Comparison of ENCODE assay signal across 28 cellular contexts in genomic region chr6:41714556-41715273, GRCh38. TPM values are rescaled to one million over a fixed set of nuclear protein-coding genes. Genes with fewer than 3 reads are reported as not detected.
DNase-seq lines count a peak whose midpoint lies in the region; ATAC-seq, FAIRE-seq and TF ChIP-seq lines count a peak whose summit lies in the region.
"Had no signal": no experiment of that assay in that cellular context is flagged by ENCODE, and none has a peak within 500 bp of the region (broad histone marks: within the 10 kb centered on the region; RNA-seq: fewer than 3 reads in every experiment).

No MANE protein-coding gene starts in this region.

- TF ChIP-seq CTCF in heart left ventricle (IDR thresholded peaks at IDR 0.05) (no peak), HepG2 (CRISPR knock-in tag; IDR thresholded peaks at IDR 0.05) (no peak), tibial artery (IDR thresholded peaks at IDR 0.05) (no peak)

- no peak for FAIRE-seq in HepG2 (lab: Jason Lieb, UNC)

- peak in 2 of 5 donors; percentile 66 to 70 for DNase-seq in heart left ventricle
- DNase-seq in cardiac septum (ENCODE audit: low spot score) = no peak
- DNase-seq in T-helper 17 cell = no peak
- DNase-seq in HepG2 (ENCODE audit: low spot score) = no peak
- DNase-seq in tibial artery = no peak
- DNase-seq in DMS53 treated with DMSO at 0.1 percent for 48 hours (lab: John Stamatoyannopoulos, UW; ENCODE audit: unreplicated experiment) = no peak
- DNase-seq in GM19240 (ENCODE audit: insufficient read length, low spot score) = no peak
- DNase-seq in activated T-cell treated with anti-CD3 and anti-CD28 coated beads, Interleukin-2, amount 50 U/mL, for 1 hour = no peak
- DNase-seq: activated CD4-positive, alpha-beta memory T cell treated with anti-CD3 and anti-CD28 coated beads, Interleukin-2, amount 10 ng/mL, durations not matched to agents 7 days and 5 days; activated naive CD4-positive, alpha-beta T cell treated with Interleukin-2 at 50 U/mL for 16 hours; activated T-cell treated with anti-CD3 and anti-CD28 coated beads, Interleukin-2, amount 50 U/mL, for 24 hours; amygdala; BE2C; effector CD8-positive, alpha-beta T cell; foreskin melanocyte; kidney glomerular epithelial cell; midbrain; NCI-H1417; NCI-H2171 had no signal

- H3K4me3 ChIP-seq in heart left ventricle (no peak overlapping the region), HepG2 (replicated peaks in 1 of 3; ENCODE audit: insufficient read depth in 1 of 3, low read depth in 2 of 3, low read length in 3 of 3) (no peak overlapping the region), tibial artery (no peak overlapping the region)
- H3K4me3 ChIP-seq: HAP-1, neural progenitor cell, SK-N-MC, skin epidermis had no signal

- peaks cover 0 to 8% (median 0%) of the 10 kb centered on the region in 9 donors for H3K36me3 ChIP-seq in heart left ventricle
- H3K36me3 ChIP-seq in HepG2 (replicated peaks in 1 of 2; ENCODE audit: control insufficient read depth in 1 of 2, insufficient read depth in 2 of 2, low read length in 2 of 2) = no peaks in the 10 kb centered on the region; a peak in 1 of 5 replicates
- no peaks in the 10 kb centered on the region for H3K36me3 ChIP-seq in tibial artery
- H3K36me3 ChIP-seq: BE2C, HAP-1, neural progenitor cell had no signal

- H3K79me2 ChIP-seq in HepG2 (ENCODE audit: insufficient read depth, low read length) = no peaks in the 10 kb centered on the region

- no peaks in the 10 kb centered on the region for H3K27me3 ChIP-seq in heart left ventricle
- H3K27me3 ChIP-seq in HepG2 (ENCODE audit: control insufficient read depth in 1 of 2, insufficient read depth in 2 of 2, low read length in 2 of 2) = no peaks in the 10 kb centered on the region
- no peaks in the 10 kb centered on the region for H3K27me3 ChIP-seq in tibial artery
- H3K27me3 ChIP-seq: BE2C, neural progenitor cell had no signal

- H3K27ac ChIP-seq in heart left ventricle (peak overlapping the region in 11 of 12 donors; percentile 13 to 94 (median 76)), HepG2 (ENCODE audit: extremely low read length, insufficient read depth, low read length) (no peak overlapping the region), tibial artery (peak overlapping the region; percentile 15 to 89)
- H3K27ac ChIP-seq: neural progenitor cell, SK-N-MC had no signal

- no peaks in the 10 kb centered on the region for H3K27me3 Mint-ChIP-seq in T-helper 17 cell
- H3K27me3 Mint-ChIP-seq: activated CD4-positive, alpha-beta memory T cell treated with anti-CD3 and anti-CD28 coated beads, Interleukin-2, amount 10 ng/mL, durations not matched to agents 7 days and 5 days; activated T-cell treated with anti-CD3 and anti-CD28 coated beads, Interleukin-2, amount 50 U/mL, for 24 hours; stimulated activated naive CD8-positive, alpha-beta T cell treated with anti-CD3 and anti-CD28 coated beads, Interleukin-15, Interleukin-2, amounts not matched to agents 100 ng/mL and 50 ng/mL, for 24 hours had no signal

- TF ChIP-seq EP300 in HepG2 (IDR thresholded peaks at IDR 0.05; ENCODE audit: low read depth in 2 of 2, low read length in 2 of 2) (no peak), HepG2 (CRISPR knock-in tag; IDR thresholded peaks at IDR 0.05; ENCODE audit: borderline replicate concordance) (no peak)

- no peak overlapping the region for H3K4me2 ChIP-seq in HepG2 (ENCODE audit: low read depth, low read length)
- H3K4me2 ChIP-seq: neural progenitor cell had no signal

- no peak overlapping the region for H3K9ac ChIP-seq in HepG2 (ENCODE audit: insufficient read depth, low read depth, low read length)
- H3K9ac ChIP-seq: neural progenitor cell had no signal

- H3K4me1 ChIP-seq in heart left ventricle (peaks cover 6 to 98% (median 75%) of the 10 kb centered on the region in 12 donors), HepG2 (ENCODE audit: insufficient read depth, low read length) (peaks cover 11% of the 10 kb centered on the region), tibial artery (peaks cover 0 to 78% (median 66%) of the 10 kb centered on the region in 4 donors)
- H3K4me1 ChIP-seq: BE2C, HAP-1, neural progenitor cell had no signal

- POLR2A ChIA-PET in HepG2 (lab: Yijun Ruan, JAX) = interaction anchor here (1.1 to 2.7 kb wide), 3 partner anchors 18 to 20 kb away, joined by 3 to 7 read pairs (median 7); no protein-coding TSS in a partner anchor

- no peak overlapping the region for H2AFZ ChIP-seq in HepG2 (ENCODE audit: low read length)
- H2AFZ ChIP-seq: neural progenitor cell had no signal

- H4K20me1 ChIP-seq in HepG2 (ENCODE audit: insufficient read depth, low read length) = no peaks in the 10 kb centered on the region; the same call in 1 of the 2 replicates

- no TSS peak for BruUV-seq in HepG2 (replicated peaks; lab: Mats Ljungman, UMichigan)

- H3K4me1 Mint-ChIP-seq in T-helper 17 cell = peaks cover 17% of the 10 kb centered on the region

- no peak overlapping the region for H3K27ac Mint-ChIP-seq in T-helper 17 cell
- H3K27ac Mint-ChIP-seq: activated CD4-positive, alpha-beta memory T cell treated with anti-CD3 and anti-CD28 coated beads, Interleukin-2, amount 10 ng/mL, durations not matched to agents 7 days and 5 days; activated T-cell treated with anti-CD3 and anti-CD28 coated beads, Interleukin-2, amount 50 U/mL, for 24 hours; neural progenitor cell; progenitor cell of endocrine pancreas had no signal

- no peak for TF ChIP-seq RAD21 in HepG2 (CRISPR knock-in tag; IDR thresholded peaks at IDR 0.05)

- H3K9me3 ChIP-seq in heart left ventricle (no peaks in the 10 kb centered on the region), T-helper 17 cell (ENCODE audit: control insufficient read depth, low read length, poor library complexity, severe bottlenecking) (no peaks in the 10 kb centered on the region), HepG2 (ENCODE audit: low read length) (no peaks in the 10 kb centered on the region), tibial artery (no peaks in the 10 kb centered on the region)
- H3K9me3 ChIP-seq: BE2C, HAP-1 had no signal

- CTCF ChIA-PET in HepG2 (lab: Yijun Ruan, JAX; ENCODE audit: low intra/inter-chr PET ratio, low total read pairs) = no interaction called here

- peak overlapping the region; percentile 63 for H3K4me3 Mint-ChIP-seq in T-helper 17 cell
- H3K4me3 Mint-ChIP-seq: activated CD4-positive, alpha-beta memory T cell treated with anti-CD3 and anti-CD28 coated beads, Interleukin-2, amount 10 ng/mL, durations not matched to agents 7 days and 5 days; activated T-cell treated with anti-CD3 and anti-CD28 coated beads, Interleukin-2, amount 50 U/mL, for 24 hours; neural progenitor cell; stimulated activated naive CD8-positive, alpha-beta T cell treated with anti-CD3 and anti-CD28 coated beads, Interleukin-15, Interleukin-2, amounts not matched to agents 100 ng/mL and 50 ng/mL, for 24 hours had no signal

- intact Hi-C loops in heart left ventricle (cut with DNase I) = no loop called here
- intact Hi-C loops in cardiac septum (cut with DNase I) = no loop called here
- intact Hi-C loops in HepG2 (cut with micrococcal nuclease; ENCODE audit: unreplicated experiment) = no loop called here
- intact Hi-C loops in tibial artery (cut with DNase I; ENCODE audit: low total_unique reads) = no loop called here

- ATAC-seq in heart left ventricle (no peak), T-helper 17 cell (no peak), HepG2 (no peak)

- H3K36me3 Mint-ChIP-seq in T-helper 17 cell (ENCODE audit: low read depth) = peaks cover 2% of the 10 kb centered on the region
- H3K36me3 Mint-ChIP-seq: neural progenitor cell had no signal

- in situ Hi-C loops in HepG2 (cut with HindIII; ENCODE audit: extremely low pct_ligation_motif_present, low pct_unique_long_range_greater_than_20kb) = loop anchor here (10.0 kb wide), 1 partner anchor 330 kb away; no protein-coding TSS in a partner anchor

- TF ChIP-seq POLR2A in heart left ventricle (IDR thresholded peaks at IDR 0.05) (no peak), HepG2 (IDR thresholded peaks at IDR 0.05; ENCODE audit: insufficient read depth in 1 of 2, low read depth in 2 of 2, low read length in 2 of 2) (no peak)

- WGBS in heart left ventricle, 4 donors = 72 to 88% (median 76%) methylated on average over 12 to 14 of the region's 14 CpGs
- 89% methylated on average over 12 of the region's 14 CpGs for WGBS in HepG2 (ENCODE audit: low lambda C conversion rate)

RNA-seq across cellular contexts. Expression of gene TFEB, which starts 20.7 kb away (rescaled TPM):
- total RNA-seq in heart left ventricle (10 to 100 TPM; 26.2 to 47.2 (median 41.1) TPM), cardiac septum (45.6 TPM), T-helper 17 cell (10 to 100 TPM; 17.6 to 18.9 TPM), HepG2 (2016; rRNA removed; fragmentation: Illumina TruSeq; extraction: Trizol) (12.8 and 13.3 TPM in 2 replicates)
- polyA plus RNA-seq in heart left ventricle (10 to 100 TPM; 37.7 to 40.1 TPM), HepG2 (2011; rRNA removed) (18.7 and 21.6 TPM in 2 replicates)
- total RNA-seq in HepG2 (2016; cell fraction: cytosol; rRNA removed; fragmentation: Illumina TruSeq; extraction: Trizol; ENCODE audit: low read depth) = 7.3 and 10.0 TPM in 2 replicates
- total RNA-seq in HepG2 (2016; cell fraction: insoluble cytoplasmic fraction; rRNA removed; fragmentation: Illumina TruSeq; extraction: Trizol) = 10.9 and 15.1 TPM in 2 replicates
- 15.3 and 15.8 TPM in 2 replicates for total RNA-seq in HepG2 (2016; cell fraction: membrane; rRNA removed; fragmentation: Illumina TruSeq; extraction: Trizol)
- 9.0 and 11.5 TPM in 2 replicates for total RNA-seq in HepG2 (2016; cell fraction: nucleus; rRNA removed; fragmentation: Illumina TruSeq; extraction: Trizol)
- 7.6 and 16.3 TPM in 2 replicates for polyA plus RNA-seq in HepG2 (2011; cell fraction: cytosol; rRNA removed)
- 14.8 and 19.8 TPM in 2 replicates for polyA plus RNA-seq in HepG2 (2011; cell fraction: nucleus; rRNA removed)
- polyA plus RNA-seq in HepG2 (2012) = 4.8 and 7.7 TPM in 2 replicates
- 8.4 and 9.0 TPM in 2 replicates for polyA plus RNA-seq in HepG2 (2016; cell fraction: cytosol; fragmentation: Illumina TruSeq; extraction: Trizol; ENCODE audit: low read depth)
- 13.2 and 14.2 TPM in 2 replicates for polyA plus RNA-seq in HepG2 (2016; cell fraction: insoluble cytoplasmic fraction; fragmentation: Illumina TruSeq; extraction: Trizol; ENCODE audit: low read depth)
- 12.3 and 14.8 TPM in 2 replicates for polyA plus RNA-seq in HepG2 (2016; cell fraction: membrane; fragmentation: Illumina TruSeq; extraction: Trizol; ENCODE audit: low read depth)
- polyA plus RNA-seq in HepG2 (2016; cell fraction: nucleus; fragmentation: Illumina TruSeq; extraction: Trizol; ENCODE audit: insufficient read depth, low read depth) = 26.4 and 27.9 TPM in 2 replicates
- polyA minus RNA-seq in HepG2 (2011; rRNA and poly(A)+ RNA removed; ENCODE audit: low replicate concordance) = 22.8 and 39.7 TPM in 2 replicates
- 9.2 and 12.8 TPM in 2 replicates for polyA minus RNA-seq in HepG2 (2011; cell fraction: cytosol; rRNA and poly(A)+ RNA removed)
- polyA minus RNA-seq in HepG2 (2011; cell fraction: nucleus; rRNA and poly(A)+ RNA removed) = 9.1 and 10.8 TPM in 2 replicates

RNA-seq across cellular contexts. Expression of gene PGC, which starts 32.5 kb away (rescaled TPM):
- total RNA-seq in heart left ventricle (not detected), cardiac septum (not detected), T-helper 17 cell (not detected), HepG2 (2016; rRNA removed; fragmentation: Illumina TruSeq; extraction: Trizol) (225 and 502 TPM in 2 replicates)
- polyA plus RNA-seq in heart left ventricle (1 to 10 TPM in 1 of 2 donors, not detected in 1; 1.1 TPM), HepG2 (2011; rRNA removed) (397 and 426 TPM in 2 replicates)
- 33.5 and 35.5 TPM in 2 replicates for total RNA-seq in HepG2 (2016; cell fraction: cytosol; rRNA removed; fragmentation: Illumina TruSeq; extraction: Trizol; ENCODE audit: low read depth)
- total RNA-seq in HepG2 (2016; cell fraction: insoluble cytoplasmic fraction; rRNA removed; fragmentation: Illumina TruSeq; extraction: Trizol) = 215 and 502 TPM in 2 replicates
- total RNA-seq in HepG2 (2016; cell fraction: membrane; rRNA removed; fragmentation: Illumina TruSeq; extraction: Trizol) = 52.5 and 53.3 TPM in 2 replicates
- total RNA-seq in HepG2 (2016; cell fraction: nucleus; rRNA removed; fragmentation: Illumina TruSeq; extraction: Trizol) = 408 and 459 TPM in 2 replicates
- polyA plus RNA-seq in HepG2 (2011; cell fraction: cytosol; rRNA removed) = 243 and 350 TPM in 2 replicates
- 216 and 252 TPM in 2 replicates for polyA plus RNA-seq in HepG2 (2011; cell fraction: nucleus; rRNA removed)
- 62.0 and 149 TPM in 2 replicates for polyA plus RNA-seq in HepG2 (2012)
- polyA plus RNA-seq in HepG2 (2016; cell fraction: cytosol; fragmentation: Illumina TruSeq; extraction: Trizol; ENCODE audit: low read depth) = 47.7 and 50.1 TPM in 2 replicates
- polyA plus RNA-seq in HepG2 (2016; cell fraction: insoluble cytoplasmic fraction; fragmentation: Illumina TruSeq; extraction: Trizol; ENCODE audit: low read depth) = 245 and 256 TPM in 2 replicates
- 48.1 and 51.7 TPM in 2 replicates for polyA plus RNA-seq in HepG2 (2016; cell fraction: membrane; fragmentation: Illumina TruSeq; extraction: Trizol; ENCODE audit: low read depth)
- 704 and 739 TPM in 2 replicates for polyA plus RNA-seq in HepG2 (2016; cell fraction: nucleus; fragmentation: Illumina TruSeq; extraction: Trizol; ENCODE audit: insufficient read depth, low read depth)
- polyA minus RNA-seq in HepG2 (2011; rRNA and poly(A)+ RNA removed; ENCODE audit: low replicate concordance) = 0.21 and 469 TPM in 2 replicates
- polyA minus RNA-seq in HepG2 (2011; cell fraction: cytosol; rRNA and poly(A)+ RNA removed) = 339 and 439 TPM in 2 replicates
- 61.8 and 63.7 TPM in 2 replicates for polyA minus RNA-seq in HepG2 (2011; cell fraction: nucleus; rRNA and poly(A)+ RNA removed)
- total RNA-seq: A172; activated CD4-positive, alpha-beta memory T cell treated with anti-CD3 and anti-CD28 coated beads, Interleukin-2, amount 10 ng/mL, durations not matched to agents 7 days and 5 days; M059J; progenitor cell of endocrine pancreas; urinary bladder had no signal
- polyA plus RNA-seq: urinary bladder had no signal

Comparison
In these comparisons a context has a peak if more than half of its experiments do, and no peak if none do; other contexts are left out.
1. RNA of gene PGC, which starts 32.5 kb away (total RNA-seq): 33.5 to 502 TPM in HepG2; not detected in T-helper 17 cell, not detected in heart left ventricle and not detected in cardiac septum (single experiment); every median in the first group is over 10 times any median in the second.